Comparison of ENCODE assay signal across 2 cellular contexts in the genomic region with DNA sequence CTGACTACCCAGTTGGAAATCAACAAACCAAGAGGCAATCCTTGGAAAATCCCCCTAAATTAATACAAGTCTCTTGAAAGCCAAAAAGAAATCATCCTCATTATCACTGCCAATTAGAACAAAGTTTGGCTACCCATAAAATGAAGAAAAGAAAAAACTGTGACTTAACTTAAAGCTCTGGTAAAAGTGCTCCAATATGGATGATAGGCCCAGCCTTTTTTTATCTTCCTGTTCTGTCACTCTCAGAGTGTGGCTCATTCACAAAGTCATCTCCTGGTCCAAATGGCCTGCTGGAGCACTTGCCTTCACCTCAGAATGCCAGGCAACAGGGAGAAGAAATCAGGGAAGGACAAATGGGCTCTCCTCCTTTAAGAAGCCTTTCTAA.
TF ChIP-seq lines count a peak whose summit lies in the region.

No MANE protein-coding gene starts in this region.

TF ChIP-seq in HCT116, 20 proteins besides CTCF, POLR2A, EP300 and RAD21 (continued from another document):
- TF ChIP-seq, protein P1, sequence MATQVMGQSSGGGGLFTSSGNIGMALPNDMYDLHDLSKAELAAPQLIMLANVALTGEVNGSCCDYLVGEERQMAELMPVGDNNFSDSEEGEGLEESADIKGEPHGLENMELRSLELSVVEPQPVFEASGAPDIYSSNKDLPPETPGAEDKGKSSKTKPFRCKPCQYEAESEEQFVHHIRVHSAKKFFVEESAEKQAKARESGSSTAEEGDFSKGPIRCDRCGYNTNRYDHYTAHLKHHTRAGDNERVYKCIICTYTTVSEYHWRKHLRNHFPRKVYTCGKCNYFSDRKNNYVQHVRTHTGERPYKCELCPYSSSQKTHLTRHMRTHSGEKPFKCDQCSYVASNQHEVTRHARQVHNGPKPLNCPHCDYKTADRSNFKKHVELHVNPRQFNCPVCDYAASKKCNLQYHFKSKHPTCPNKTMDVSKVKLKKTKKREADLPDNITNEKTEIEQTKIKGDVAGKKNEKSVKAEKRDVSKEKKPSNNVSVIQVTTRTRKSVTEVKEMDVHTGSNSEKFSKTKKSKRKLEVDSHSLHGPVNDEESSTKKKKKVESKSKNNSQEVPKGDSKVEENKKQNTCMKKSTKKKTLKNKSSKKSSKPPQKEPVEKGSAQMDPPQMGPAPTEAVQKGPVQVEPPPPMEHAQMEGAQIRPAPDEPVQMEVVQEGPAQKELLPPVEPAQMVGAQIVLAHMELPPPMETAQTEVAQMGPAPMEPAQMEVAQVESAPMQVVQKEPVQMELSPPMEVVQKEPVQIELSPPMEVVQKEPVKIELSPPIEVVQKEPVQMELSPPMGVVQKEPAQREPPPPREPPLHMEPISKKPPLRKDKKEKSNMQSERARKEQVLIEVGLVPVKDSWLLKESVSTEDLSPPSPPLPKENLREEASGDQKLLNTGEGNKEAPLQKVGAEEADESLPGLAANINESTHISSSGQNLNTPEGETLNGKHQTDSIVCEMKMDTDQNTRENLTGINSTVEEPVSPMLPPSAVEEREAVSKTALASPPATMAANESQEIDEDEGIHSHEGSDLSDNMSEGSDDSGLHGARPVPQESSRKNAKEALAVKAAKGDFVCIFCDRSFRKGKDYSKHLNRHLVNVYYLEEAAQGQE (IDR thresholded peaks at IDR 0.05; ENCODE audit: low read depth) = no peak
- TF ChIP-seq SIN3A (IDR thresholded peaks at IDR 0.05; ENCODE audit: low read depth) (no peak), YY1 (IDR thresholded peaks at IDR 0.05; ENCODE audit: extremely low read depth, insufficient replicate concordance, low read depth, low read length) (no peak), ELF1 (IDR thresholded peaks at IDR 0.05; ENCODE audit: borderline replicate concordance, low read depth) (no peak), EZH2phosphoT487 (IDR thresholded peaks at IDR 0.05; ENCODE audit: borderline replicate concordance) (no peak), SP1 (IDR thresholded peaks at IDR 0.05; ENCODE audit: low read depth) (no peak), ZFX (IDR thresholded peaks at IDR 0.05) (no peak), EGR1 (IDR thresholded peaks at IDR 0.05; ENCODE audit: low read depth) (no peak), POLR2AphosphoS5 (IDR thresholded peaks at IDR 0.05; ENCODE audit: low read depth, low read length) (no peak), CBX3 (IDR thresholded peaks at IDR 0.05; ENCODE audit: low read depth) (no peak), JUND (IDR thresholded peaks at IDR 0.05) (no peak), TCF7L2 (IDR thresholded peaks at IDR 0.05; ENCODE audit: borderline replicate concordance, extremely low read depth, insufficient read depth, insufficient read length) (no peak), EZH2 (IDR thresholded peaks at IDR 0.05) (no peak), ZNF274 (IDR thresholded peaks at IDR 0.05; ENCODE audit: low read depth, low read length) (no peak)
- TF ChIP-seq, protein P2, sequence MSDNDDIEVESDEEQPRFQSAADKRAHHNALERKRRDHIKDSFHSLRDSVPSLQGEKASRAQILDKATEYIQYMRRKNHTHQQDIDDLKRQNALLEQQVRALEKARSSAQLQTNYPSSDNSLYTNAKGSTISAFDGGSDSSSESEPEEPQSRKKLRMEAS (IDR thresholded peaks at IDR 0.05) = no peak
- TF ChIP-seq, protein P3, sequence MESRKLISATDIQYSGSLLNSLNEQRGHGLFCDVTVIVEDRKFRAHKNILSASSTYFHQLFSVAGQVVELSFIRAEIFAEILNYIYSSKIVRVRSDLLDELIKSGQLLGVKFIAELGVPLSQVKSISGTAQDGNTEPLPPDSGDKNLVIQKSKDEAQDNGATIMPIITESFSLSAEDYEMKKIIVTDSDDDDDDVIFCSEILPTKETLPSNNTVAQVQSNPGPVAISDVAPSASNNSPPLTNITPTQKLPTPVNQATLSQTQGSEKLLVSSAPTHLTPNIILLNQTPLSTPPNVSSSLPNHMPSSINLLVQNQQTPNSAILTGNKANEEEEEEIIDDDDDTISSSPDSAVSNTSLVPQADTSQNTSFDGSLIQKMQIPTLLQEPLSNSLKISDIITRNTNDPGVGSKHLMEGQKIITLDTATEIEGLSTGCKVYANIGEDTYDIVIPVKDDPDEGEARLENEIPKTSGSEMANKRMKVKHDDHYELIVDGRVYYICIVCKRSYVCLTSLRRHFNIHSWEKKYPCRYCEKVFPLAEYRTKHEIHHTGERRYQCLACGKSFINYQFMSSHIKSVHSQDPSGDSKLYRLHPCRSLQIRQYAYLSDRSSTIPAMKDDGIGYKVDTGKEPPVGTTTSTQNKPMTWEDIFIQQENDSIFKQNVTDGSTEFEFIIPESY (IDR thresholded peaks at IDR 0.05; ENCODE audit: extremely low read depth, insufficient replicate concordance, low read length) = no peak
- TF ChIP-seq, protein P4, sequence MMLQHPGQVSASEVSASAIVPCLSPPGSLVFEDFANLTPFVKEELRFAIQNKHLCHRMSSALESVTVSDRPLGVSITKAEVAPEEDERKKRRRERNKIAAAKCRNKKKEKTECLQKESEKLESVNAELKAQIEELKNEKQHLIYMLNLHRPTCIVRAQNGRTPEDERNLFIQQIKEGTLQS (IDR thresholded peaks at IDR 0.05) = no peak

TF ChIP-seq in WTC11, 78 proteins besides CTCF, POLR2A, EP300 and RAD21 (continued from another document):
- TF ChIP-seq, protein P5, sequence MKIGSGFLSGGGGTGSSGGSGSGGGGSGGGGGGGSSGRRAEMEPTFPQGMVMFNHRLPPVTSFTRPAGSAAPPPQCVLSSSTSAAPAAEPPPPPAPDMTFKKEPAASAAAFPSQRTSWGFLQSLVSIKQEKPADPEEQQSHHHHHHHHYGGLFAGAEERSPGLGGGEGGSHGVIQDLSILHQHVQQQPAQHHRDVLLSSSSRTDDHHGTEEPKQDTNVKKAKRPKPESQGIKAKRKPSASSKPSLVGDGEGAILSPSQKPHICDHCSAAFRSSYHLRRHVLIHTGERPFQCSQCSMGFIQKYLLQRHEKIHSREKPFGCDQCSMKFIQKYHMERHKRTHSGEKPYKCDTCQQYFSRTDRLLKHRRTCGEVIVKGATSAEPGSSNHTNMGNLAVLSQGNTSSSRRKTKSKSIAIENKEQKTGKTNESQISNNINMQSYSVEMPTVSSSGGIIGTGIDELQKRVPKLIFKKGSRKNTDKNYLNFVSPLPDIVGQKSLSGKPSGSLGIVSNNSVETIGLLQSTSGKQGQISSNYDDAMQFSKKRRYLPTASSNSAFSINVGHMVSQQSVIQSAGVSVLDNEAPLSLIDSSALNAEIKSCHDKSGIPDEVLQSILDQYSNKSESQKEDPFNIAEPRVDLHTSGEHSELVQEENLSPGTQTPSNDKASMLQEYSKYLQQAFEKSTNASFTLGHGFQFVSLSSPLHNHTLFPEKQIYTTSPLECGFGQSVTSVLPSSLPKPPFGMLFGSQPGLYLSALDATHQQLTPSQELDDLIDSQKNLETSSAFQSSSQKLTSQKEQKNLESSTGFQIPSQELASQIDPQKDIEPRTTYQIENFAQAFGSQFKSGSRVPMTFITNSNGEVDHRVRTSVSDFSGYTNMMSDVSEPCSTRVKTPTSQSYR (CRISPR knock-in tag; IDR thresholded peaks at IDR 0.05) = no peak
- TF ChIP-seq ELF4 (CRISPR knock-in tag; IDR thresholded peaks at IDR 0.05; ENCODE audit: low read depth) (no peak), CBFB (CRISPR knock-in tag; IDR thresholded peaks at IDR 0.05; ENCODE audit: low read depth) (no peak), RORB (CRISPR knock-in tag; IDR thresholded peaks at IDR 0.05) (no peak), SMAD4 (CRISPR knock-in tag; IDR thresholded peaks at IDR 0.05) (no peak), ZNF671 (CRISPR knock-in tag; IDR thresholded peaks at IDR 0.05) (no peak), ATF1 (CRISPR knock-in tag; IDR thresholded peaks at IDR 0.05) (no peak)
- TF ChIP-seq, protein P6, sequence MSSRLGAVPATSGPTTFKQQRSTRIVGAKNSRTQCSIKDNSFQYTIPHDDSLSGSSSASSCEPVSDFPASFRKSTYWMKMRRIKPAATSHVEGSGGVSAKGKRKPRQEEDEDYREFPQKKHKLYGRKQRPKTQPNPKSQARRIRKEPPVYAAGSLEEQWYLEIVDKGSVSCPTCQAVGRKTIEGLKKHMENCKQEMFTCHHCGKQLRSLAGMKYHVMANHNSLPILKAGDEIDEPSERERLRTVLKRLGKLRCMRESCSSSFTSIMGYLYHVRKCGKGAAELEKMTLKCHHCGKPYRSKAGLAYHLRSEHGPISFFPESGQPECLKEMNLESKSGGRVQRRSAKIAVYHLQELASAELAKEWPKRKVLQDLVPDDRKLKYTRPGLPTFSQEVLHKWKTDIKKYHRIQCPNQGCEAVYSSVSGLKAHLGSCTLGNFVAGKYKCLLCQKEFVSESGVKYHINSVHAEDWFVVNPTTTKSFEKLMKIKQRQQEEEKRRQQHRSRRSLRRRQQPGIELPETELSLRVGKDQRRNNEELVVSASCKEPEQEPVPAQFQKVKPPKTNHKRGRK (CRISPR knock-in tag; IDR thresholded peaks at IDR 0.05; ENCODE audit: borderline replicate concordance) = no peak
- TF ChIP-seq, protein P7, sequence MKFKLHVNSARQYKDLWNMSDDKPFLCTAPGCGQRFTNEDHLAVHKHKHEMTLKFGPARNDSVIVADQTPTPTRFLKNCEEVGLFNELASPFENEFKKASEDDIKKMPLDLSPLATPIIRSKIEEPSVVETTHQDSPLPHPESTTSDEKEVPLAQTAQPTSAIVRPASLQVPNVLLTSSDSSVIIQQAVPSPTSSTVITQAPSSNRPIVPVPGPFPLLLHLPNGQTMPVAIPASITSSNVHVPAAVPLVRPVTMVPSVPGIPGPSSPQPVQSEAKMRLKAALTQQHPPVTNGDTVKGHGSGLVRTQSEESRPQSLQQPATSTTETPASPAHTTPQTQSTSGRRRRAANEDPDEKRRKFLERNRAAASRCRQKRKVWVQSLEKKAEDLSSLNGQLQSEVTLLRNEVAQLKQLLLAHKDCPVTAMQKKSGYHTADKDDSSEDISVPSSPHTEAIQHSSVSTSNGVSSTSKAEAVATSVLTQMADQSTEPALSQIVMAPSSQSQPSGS (CRISPR knock-in tag; IDR thresholded peaks at IDR 0.05; ENCODE audit: borderline replicate concordance, low read depth) = no peak
- TF ChIP-seq, protein P4 (CRISPR knock-in tag; conservative IDR thresholded peaks at IDR 0.05) = no peak
- TF ChIP-seq, protein P8, sequence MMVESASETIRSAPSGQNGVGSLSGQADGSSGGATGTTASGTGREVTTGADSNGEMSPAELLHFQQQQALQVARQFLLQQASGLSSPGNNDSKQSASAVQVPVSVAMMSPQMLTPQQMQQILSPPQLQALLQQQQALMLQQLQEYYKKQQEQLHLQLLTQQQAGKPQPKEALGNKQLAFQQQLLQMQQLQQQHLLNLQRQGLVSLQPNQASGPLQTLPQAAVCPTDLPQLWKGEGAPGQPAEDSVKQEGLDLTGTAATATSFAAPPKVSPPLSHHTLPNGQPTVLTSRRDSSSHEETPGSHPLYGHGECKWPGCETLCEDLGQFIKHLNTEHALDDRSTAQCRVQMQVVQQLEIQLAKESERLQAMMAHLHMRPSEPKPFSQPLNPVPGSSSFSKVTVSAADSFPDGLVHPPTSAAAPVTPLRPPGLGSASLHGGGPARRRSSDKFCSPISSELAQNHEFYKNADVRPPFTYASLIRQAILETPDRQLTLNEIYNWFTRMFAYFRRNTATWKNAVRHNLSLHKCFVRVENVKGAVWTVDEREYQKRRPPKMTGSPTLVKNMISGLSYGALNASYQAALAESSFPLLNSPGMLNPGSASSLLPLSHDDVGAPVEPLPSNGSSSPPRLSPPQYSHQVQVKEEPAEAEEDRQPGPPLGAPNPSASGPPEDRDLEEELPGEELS (CRISPR knock-in tag; IDR thresholded peaks at IDR 0.05) = no peak
